Comparison of ENCODE assay signal across 9 cellular contexts in genomic region chr4:123832173-123833026, GRCh38.
A peak's percentile ranks its signal among the peaks of the same experiment; 100 is the strongest.
DNase-seq lines count a peak whose midpoint lies in the region; ATAC-seq and TF ChIP-seq lines count a peak whose summit lies in the region.
"Had no signal": no experiment of that assay in that cellular context is flagged by ENCODE, and none has a peak within 500 bp of the region (broad histone marks: within the 10 kb centered on the region; RNA-seq: fewer than 3 reads in every experiment).

No MANE protein-coding gene starts in this region.

- no peak overlapping the region for H3K4me3 ChIP-seq in suprapubic skin
- H3K4me3 ChIP-seq: K562 had no signal

- TF ChIP-seq CTCF in chondrocyte (IDR thresholded peaks at IDR 0.05) (no peak), suprapubic skin (IDR thresholded peaks at IDR 0.05) (no peak)

- H3K27me3 ChIP-seq in suprapubic skin, result no peaks in the 10 kb centered on the region

- H3K9me3 Mint-ChIP-seq in chondrocyte (ENCODE audit: low read depth), result peaks cover 7% of the 10 kb centered on the region

- peaks cover 54% of the 10 kb centered on the region for H3K4me1 Mint-ChIP-seq in chondrocyte (ENCODE audit: low read depth)

- peaks cover 11% of the 10 kb centered on the region for H3K4me1 ChIP-seq in suprapubic skin

- H3K27ac ChIP-seq in suprapubic skin, result peak overlapping the region; percentile 80

- no peaks in the 10 kb centered on the region for H3K27me3 Mint-ChIP-seq in chondrocyte (ENCODE audit: low read depth)

- TF ChIP-seq EP300 in suprapubic skin (IDR thresholded peaks at IDR 0.05), result peak; percentile 74

- WGBS in suprapubic skin, result 45% methylated on average over 7 of the region's 7 CpGs

- DNase-seq in LHCN-M2 (ENCODE audit: low read depth) (peak; percentile 100), chondrocyte (ENCODE audit: low spot score) (no peak), left lobe of liver (ENCODE audit: low spot score) (no peak), suprapubic skin (ENCODE audit: low spot score in 2 of 2) (peak; percentile 75 to 78), SK-N-DZ (ENCODE audit: low spot score) (no peak)
- no peak for DNase-seq in stimulated activated naive CD4-positive, alpha-beta T cell treated with Interleukin-2 at 50 U/mL for 16 hours (lab: John Stamatoyannopoulos, UW)

- ATAC-seq in left lobe of liver, result peak; percentile 26
- no peak for ATAC-seq in GM19351 (IDR thresholded peaks at IDR 0.05; ENCODE audit: unreplicated experiment)
- no peak for ATAC-seq in GM18867 (IDR thresholded peaks at IDR 0.05; ENCODE audit: unreplicated experiment)
- ATAC-seq: K562 had no signal

- no peaks in the 10 kb centered on the region for H3K9me3 ChIP-seq in suprapubic skin

- no peaks in the 10 kb centered on the region for H3K36me3 ChIP-seq in suprapubic skin

- peaks cover 2% of the 10 kb centered on the region for H3K36me3 Mint-ChIP-seq in chondrocyte (ENCODE audit: low read depth)

- TF ChIP-seq POLR2A in suprapubic skin (IDR thresholded peaks at IDR 0.05), result no peak

- peak overlapping the region; percentile 3 for H3K4me3 Mint-ChIP-seq in chondrocyte (ENCODE audit: unreplicated experiment)

- H3K27ac Mint-ChIP-seq in chondrocyte (ENCODE audit: unreplicated experiment), result peak overlapping the region; percentile 96

Comparison
In these comparisons a context has a peak if more than half of its experiments do, and no peak if none do; other contexts are left out.
1. DNase-seq: peak in LHCN-M2 (single experiment) and suprapubic skin (2 of 2); none in chondrocyte (single experiment), left lobe of liver (single experiment), SK-N-DZ (single experiment) and stimulated activated naive CD4-positive, alpha-beta T cell treated with Interleukin-2 at 50 U/mL for 16 hours (single experiment).